ENCODE assay signal across 12 cellular contexts in the genomic region with DNA sequence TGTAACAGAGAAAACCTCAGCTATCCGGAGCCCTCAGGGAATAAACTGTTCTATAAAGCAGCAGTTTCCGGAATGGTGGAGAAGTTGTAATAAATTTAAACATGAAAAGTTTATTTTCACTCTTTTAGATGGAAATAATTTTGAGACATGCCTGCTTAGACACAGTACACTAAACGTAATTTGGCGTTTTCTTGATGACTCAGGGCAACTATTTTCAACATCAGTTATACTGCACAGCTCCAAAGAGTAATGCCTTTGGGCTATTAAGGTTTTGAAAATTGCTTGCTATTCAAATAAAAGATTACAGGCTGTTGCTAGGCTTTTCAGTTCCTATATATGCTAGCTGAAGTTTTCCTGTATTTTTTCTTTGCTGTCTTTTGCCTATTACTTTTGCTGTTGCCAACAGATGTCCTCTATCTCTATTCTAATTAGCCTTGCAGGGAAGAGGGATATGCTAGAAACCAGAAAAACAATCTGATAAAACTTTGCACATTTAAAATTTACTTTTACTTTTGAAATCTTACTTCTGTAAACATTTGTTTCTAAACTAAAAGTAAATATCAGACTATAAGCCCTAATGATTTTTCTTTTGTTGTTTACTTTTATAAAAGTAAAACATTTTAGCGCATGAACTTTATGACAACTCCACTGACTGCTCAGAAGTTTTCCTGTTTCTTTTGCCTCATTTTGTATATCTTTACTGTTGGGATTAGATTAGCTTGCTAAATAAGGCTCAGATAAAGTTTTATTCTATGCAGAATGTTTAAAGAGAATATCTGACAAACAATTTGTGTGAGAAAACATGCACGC.
A peak's percentile ranks its signal among the peaks of the same experiment; 100 is the strongest.
DNase-seq lines count a peak whose midpoint lies in the region; ATAC-seq, FAIRE-seq and TF ChIP-seq lines count a peak whose summit lies in the region.
"Had no signal": no experiment of that assay in that cellular context is flagged by ENCODE, and none has a peak within 500 bp of the region (broad histone marks: within the 10 kb centered on the region; RNA-seq: fewer than 3 reads in every experiment).

No MANE protein-coding gene starts in this region.

- CTCF ChIA-PET in A673 (lab: Charles Lee), result no interaction called here

- H3K27ac ChIP-seq in A673 (ENCODE audit: low read depth, low read length, poor library complexity, severe bottlenecking), result peak overlapping the region; percentile 1
- H3K27ac ChIP-seq in VCaP, result peak overlapping the region; percentile 30; the same call in 1 of the 2 replicates
- H3K27ac ChIP-seq in keratinocyte (ENCODE audit: control insufficient read depth, insufficient read depth, low read length), result no peak overlapping the region
- H3K27ac ChIP-seq in small intestine (ENCODE audit: low read depth in 1 of 2, low read length in 1 of 2), result no peak overlapping the region
- H3K27ac ChIP-seq: adrenal gland had no signal

- ATAC-seq in activated CD4-positive, CD25-positive, alpha-beta regulatory T cell treated with anti-CD3 and anti-CD28 coated beads, Interleukin-2, amount 50 U/mL, for 24 hours, result no peak
- ATAC-seq in stimulated activated naive CD8-positive, alpha-beta T cell treated with anti-CD3 and anti-CD28 coated beads, Interleukin-15, Interleukin-2, amounts not matched to agents 100 U/mL and 50 U/mL, for 24 hours, result no peak

- no TSS peak for BruUV-seq in A673 (replicated peaks; lab: Mats Ljungman, UMichigan)

- peak; percentile 71 for FAIRE-seq in keratinocyte (lab: Jason Lieb, UNC)
- FAIRE-seq in small intestine (lab: Jason Lieb, UNC), result no peak

- POLR2A ChIA-PET in A673 (lab: Charles Lee; ENCODE audit: low non-redundant PET), result no interaction called here

- H3K4me1 ChIP-seq in A673 (ENCODE audit: insufficient read depth, low read length, poor library complexity, severe bottlenecking) (peaks cover 11% of the 10 kb centered on the region), keratinocyte (ENCODE audit: control insufficient read depth, extremely low read depth, insufficient read depth, low read length) (peaks cover 11% of the 10 kb centered on the region), small intestine (ENCODE audit: control insufficient read depth in 2 of 2, insufficient read depth in 1 of 2, low read depth in 1 of 2, low read length in 1 of 2) (no peaks in the 10 kb centered on the region)

- no peak overlapping the region for H3K4me2 ChIP-seq in keratinocyte (ENCODE audit: control insufficient read depth, extremely low read depth, insufficient read depth, low read depth, low read length)

- no peaks in the 10 kb centered on the region for H3K27me3 ChIP-seq in A673 (replicated peaks; ENCODE audit: insufficient read depth, low read depth, low read length, poor library complexity)
- no peaks in the 10 kb centered on the region for H3K27me3 ChIP-seq in keratinocyte (ENCODE audit: control insufficient read depth, extremely low read depth, insufficient read depth, low read length)
- H3K27me3 ChIP-seq in small intestine (ENCODE audit: control insufficient read depth in 2 of 2, insufficient read depth in 2 of 2, low read length in 2 of 2), result no peaks in the 10 kb centered on the region
- H3K27me3 ChIP-seq: adrenal gland had no signal

- no peak overlapping the region for H2AFZ ChIP-seq in keratinocyte (ENCODE audit: control insufficient read depth, low read length)

- H3K79me2 ChIP-seq in keratinocyte (ENCODE audit: control insufficient read depth, insufficient read depth, low read length), result no peaks in the 10 kb centered on the region

- dilution Hi-C loops in keratinocyte (cut with MboI; ENCODE audit: extremely low pct_ligation_motif_present, low sequenced_read_pairs), result no loop called here

- 74 to 81% (median 81%) methylated on average over 6 of the region's 6 CpGs for WGBS in small intestine, 3 donors

- intact Hi-C loops in A673 (cut with micrococcal nuclease; ENCODE audit: unreplicated experiment), result no loop called here

- H3K9me3 ChIP-seq in A673 (ENCODE audit: low read depth, low read length, poor library complexity, severe bottlenecking) (no peaks in the 10 kb centered on the region), keratinocyte (ENCODE audit: control insufficient read depth, low read depth, low read length) (no peaks in the 10 kb centered on the region), small intestine (ENCODE audit: control insufficient read depth, low read depth) (no peaks in the 10 kb centered on the region)
- H3K9me3 ChIP-seq: adrenal gland had no signal

- TF ChIP-seq CTCF in A673 (conservative IDR thresholded peaks at IDR 0.05; ENCODE audit: low read depth, low read length) (no peak), LNCaP clone FGC (IDR thresholded peaks at IDR 0.05; ENCODE audit: control insufficient read depth, extremely low read depth, insufficient read depth) (no peak), VCaP (conservative IDR thresholded peaks at IDR 0.05) (no peak), keratinocyte (optimal IDR thresholded peaks at IDR 0.05 in 1 of 3, IDR thresholded peaks at IDR 0.05 in 1 of 3, conservative IDR thresholded peaks at IDR 0.05 in 1 of 3; ENCODE audit: extremely low read depth in 1 of 3, insufficient read depth in 2 of 3, low read length in 3 of 3) (no peak)

- H3K36me3 ChIP-seq in A673 (ENCODE audit: insufficient read depth, low read length, poor library complexity, severe bottlenecking) (no peaks in the 10 kb centered on the region), keratinocyte (ENCODE audit: control insufficient read depth in 2 of 2, extremely low read depth in 1 of 2, insufficient read depth in 2 of 2, low read length in 2 of 2) (no peaks in the 10 kb centered on the region), small intestine (ENCODE audit: control insufficient read depth in 2 of 2, insufficient read depth in 2 of 2, low read length in 2 of 2) (peaks cover 0 to 2% of the 10 kb centered on the region in 2 donors)

- no peaks in the 10 kb centered on the region for H4K20me1 ChIP-seq in keratinocyte (ENCODE audit: control insufficient read depth, extremely low read depth, insufficient read depth, low read length)

- peak; percentile 57 for DNase-seq in A673 (ENCODE audit: low spot score)
- peak; percentile 56 for DNase-seq in LNCaP clone FGC (ENCODE audit: low read depth)
- no peak for DNase-seq in keratinocyte (ENCODE audit: low read depth, low spot score)
- no peak for DNase-seq in UCSD-AML1 (lab: John Stamatoyannopoulos, UW; ENCODE audit: unreplicated experiment)
- no peak for DNase-seq in small intestine
- DNase-seq in stimulated activated naive CD8-positive, alpha-beta T cell treated with anti-CD3 and anti-CD28 coated beads, Interleukin-15, Interleukin-2, amounts not matched to agents 100 U/mL and 50 U/mL, for 24 hours, result no peak
- DNase-seq: adrenal gland; endodermal cell; islet precursor cell; stimulated activated CD4-positive, alpha-beta T cell treated with anti-CD3 and anti-CD28 coated beads, Interleukin-4, amount 100 ng/mL, for 1 hour had no signal

- no peak overlapping the region for H3K9ac ChIP-seq in keratinocyte (ENCODE audit: control insufficient read depth, extremely low read depth, insufficient read depth, low read length)

- H3K4me3 ChIP-seq in A673 (ENCODE audit: low read depth, low read length, poor library complexity, severe bottlenecking) (no peak overlapping the region), LNCaP clone FGC (ENCODE audit: low read depth, low read length) (peak overlapping the region; percentile 18; the same call in 1 of the 2 replicates), keratinocyte (ENCODE audit: control insufficient read depth in 2 of 3, extremely low read depth in 1 of 3, insufficient read depth in 2 of 3, low read depth in 1 of 3, low read length in 3 of 3) (no peak overlapping the region), small intestine (ENCODE audit: low read depth in 1 of 2, low read length in 2 of 2) (no peak overlapping the region)
- H3K4me3 ChIP-seq: adrenal gland had no signal

- H3K9me1 ChIP-seq in keratinocyte (ENCODE audit: control insufficient read depth, extremely low read depth, insufficient read depth, low read length), result no peaks in the 10 kb centered on the region

Comparison
In these comparisons a context has a peak if more than half of its experiments do, and no peak if none do; other contexts are left out.
1. DNase-seq: peak in A673 (single experiment) and LNCaP clone FGC (single experiment); none in keratinocyte (single experiment), UCSD-AML1 (single experiment), small intestine (single experiment) and stimulated activated naive CD8-positive, alpha-beta T cell treated with anti-CD3 and anti-CD28 coated beads, Interleukin-15, Interleukin-2, amounts not matched to agents 100 U/mL and 50 U/mL, for 24 hours (single experiment).
2. H3K27ac ChIP-seq: peak in A673 (single experiment) and VCaP (single experiment); none in keratinocyte (single experiment) and small intestine (0 of 2).